Comparison of ENCODE assay signal across 12 cellular contexts in the genomic region with DNA sequence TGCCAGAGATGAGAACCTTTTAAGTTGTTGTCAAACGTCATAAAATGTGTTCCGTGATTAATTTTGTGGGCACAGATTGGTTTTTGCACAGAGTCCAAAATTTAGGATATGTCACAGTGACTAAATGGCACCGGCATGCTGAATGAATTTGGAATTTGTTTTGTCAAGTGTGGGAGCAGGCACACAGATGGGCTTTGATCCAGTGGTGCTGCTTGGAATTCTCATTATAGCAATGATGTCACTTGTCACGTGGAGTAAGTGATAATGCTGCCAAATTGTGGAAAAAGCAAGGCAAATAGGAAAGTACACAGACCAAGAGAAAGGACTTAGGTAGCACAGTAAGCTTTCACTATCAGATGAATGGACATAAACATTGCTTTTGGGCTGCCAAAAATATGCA. TPM values are rescaled to one million over a fixed set of nuclear protein-coding genes. Genes with fewer than 3 reads are reported as not detected.
DNase-seq lines count a peak whose midpoint lies in the region; ATAC-seq, FAIRE-seq and TF ChIP-seq lines count a peak whose summit lies in the region.
"Had no signal": no experiment of that assay in that cellular context is flagged by ENCODE, and none has a peak within 500 bp of the region (broad histone marks: within the 10 kb centered on the region; RNA-seq: fewer than 3 reads in every experiment).

No MANE protein-coding gene starts in this region.

- no peaks in the 10 kb centered on the region for H3K36me3 ChIP-seq in right atrium auricular region
- H3K36me3 ChIP-seq in kidney (ENCODE audit: control insufficient read depth in 1 of 2, insufficient read depth in 2 of 2, low read length in 2 of 2): no peaks in the 10 kb centered on the region

- intact Hi-C loops in kidney (cut with DNase I): no loop called here

- ATAC-seq in HG03108 (IDR thresholded peaks at IDR 0.05; ENCODE audit: unreplicated experiment): no peak

- H3K9me3 ChIP-seq in right atrium auricular region: no peaks in the 10 kb centered on the region
- H3K9me3 ChIP-seq in kidney (ENCODE audit: control insufficient read depth in 1 of 2, low read length in 2 of 2): no peaks in the 10 kb centered on the region

- FAIRE-seq in H54 (lab: Jason Lieb, UNC) (peak; percentile 87), kidney (lab: Jason Lieb, UNC) (no peak)
- FAIRE-seq: endothelial cell of umbilical vein had no signal

- no peak overlapping the region for H3K4me3 ChIP-seq in right atrium auricular region
- no peak overlapping the region for H3K4me3 ChIP-seq in kidney (ENCODE audit: low read length in 2 of 2)

- no peak overlapping the region for H3K9ac ChIP-seq in kidney (ENCODE audit: low read length in 2 of 2)

- DNase-seq in A172 (ENCODE audit: low spot score) (peak; percentile 85), H54 (ENCODE audit: insufficient read length, low spot score) (peak; percentile 17), astrocyte of the hippocampus (ENCODE audit: low read depth, low spot score) (peak; percentile 89), right atrium auricular region (ENCODE audit: low spot score) (no peak), midbrain (lab: John Stamatoyannopoulos, UW) (no peak), islet precursor cell (no peak), kidney (no peak)
- DNase-seq: activated naive CD4-positive, alpha-beta T cell treated with Interleukin-2 at 50 U/mL for 16 hours; NCI-H1417 treated with DMSO at 0.1 percent for 48 hours; NCI-H345 had no signal

- H3K27me3 ChIP-seq in right atrium auricular region: no peaks in the 10 kb centered on the region

- H3K4me1 ChIP-seq in right atrium auricular region (peaks cover 0 to 25% of the 10 kb centered on the region in 2 donors), kidney (ENCODE audit: control insufficient read depth in 1 of 2, insufficient read depth in 1 of 2, low read depth in 1 of 2, low read length in 2 of 2) (no peaks in the 10 kb centered on the region)

- TF ChIP-seq POLR2A in H54 (IDR thresholded peaks at IDR 0.05; ENCODE audit: low read depth, low read length): no peak

- no peak for TF ChIP-seq CTCF in right atrium auricular region (IDR thresholded peaks at IDR 0.05)
- no peak for TF ChIP-seq CTCF in kidney (IDR thresholded peaks at IDR 0.05; ENCODE audit: borderline replicate concordance, extremely low read depth, insufficient read depth)

- H3K27ac ChIP-seq in right atrium auricular region: peak overlapping the region; percentile 41 to 81
- no peak overlapping the region for H3K27ac ChIP-seq in kidney (ENCODE audit: low read depth in 2 of 2, low read length in 2 of 2)

RNA-seq across cellular contexts. Expression of a gene that starts 8.0 kb away (rescaled TPM):
- 61.4 and 73.3 TPM in 2 replicates for total RNA-seq in A172 (2014; rRNA removed; shearing (Covaris generic))
- total RNA-seq in right atrium auricular region: 10 to 100 TPM; 18.8 to 23.7 TPM
- total RNA-seq in kidney: 37.8 TPM
- polyA plus RNA-seq in kidney (ENCODE audit: insufficient read depth, low read depth, low replicate concordance): 9.1 TPM

RNA-seq across cellular contexts. Expression of a gene that starts 42.0 kb away (rescaled TPM):
- 10.0 and 10.1 TPM in 2 replicates for total RNA-seq in A172 (2014; rRNA removed; shearing (Covaris generic))
- total RNA-seq in right atrium auricular region (10 to 100 TPM; 31.1 to 40.6 TPM), kidney (109 TPM)
- polyA plus RNA-seq in kidney (ENCODE audit: insufficient read depth, low read depth, low replicate concordance): 22.7 TPM

Comparison
In these comparisons a context has a peak if more than half of its experiments do, and no peak if none do; other contexts are left out.
1. DNase-seq: peak in A172 (single experiment), H54 (single experiment) and astrocyte of the hippocampus (single experiment); none in right atrium auricular region (single experiment), midbrain (single experiment), islet precursor cell (single experiment) and kidney (single experiment).
2. H3K27ac ChIP-seq: peak in right atrium auricular region (2 of 2); none in kidney (0 of 2).